ENCODE assay signal across 13 cellular contexts in the genomic region with DNA sequence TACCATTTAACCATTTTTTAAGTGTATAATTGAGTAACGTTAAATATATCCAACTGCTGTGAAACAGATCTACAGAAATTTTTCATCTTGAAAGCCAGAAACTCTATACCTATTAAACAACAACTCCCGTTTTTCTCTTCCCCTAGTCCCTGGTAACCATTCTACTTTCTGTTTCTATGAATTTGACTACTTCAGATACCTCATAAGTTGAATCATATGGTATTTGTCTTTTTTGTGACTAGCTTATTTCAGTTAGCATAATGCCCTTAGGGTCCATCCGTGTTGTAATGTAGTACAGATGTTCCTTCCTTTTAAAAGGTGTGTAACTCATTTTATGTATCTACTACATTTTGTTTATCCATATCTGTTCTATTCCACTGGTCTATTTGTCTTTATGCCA. TPM values are rescaled to one million over a fixed set of nuclear protein-coding genes. Genes with fewer than 3 reads are reported as not detected.
DNase-seq lines count a peak whose midpoint lies in the region; ATAC-seq, FAIRE-seq and TF ChIP-seq lines count a peak whose summit lies in the region.
"Had no signal": no experiment of that assay in that cellular context is flagged by ENCODE, and none has a peak within 500 bp of the region (broad histone marks: within the 10 kb centered on the region; RNA-seq: fewer than 3 reads in every experiment).

No MANE protein-coding gene starts in this region.

- H3K27me3 Mint-ChIP-seq in IgD-negative memory B cell, result no peaks in the 10 kb centered on the region
- H3K27me3 Mint-ChIP-seq in neural progenitor cell (ENCODE audit: insufficient read depth, low read depth), result peaks cover 2% of the 10 kb centered on the region

- dilution Hi-C loops in keratinocyte (cut with MboI; ENCODE audit: extremely low pct_ligation_motif_present, low sequenced_read_pairs), result no loop called here

- peak overlapping the region; percentile 31 for H3K4me2 ChIP-seq in keratinocyte (ENCODE audit: control insufficient read depth, extremely low read depth, insufficient read depth, low read depth, low read length)
- no peak overlapping the region for H3K4me2 ChIP-seq in neural progenitor cell

- POLR2A ChIA-PET in A673 (lab: Charles Lee; ENCODE audit: low non-redundant PET), result no interaction called here

- H3K79me2 ChIP-seq in keratinocyte (ENCODE audit: control insufficient read depth, insufficient read depth, low read length) (peaks cover 70% of the 10 kb centered on the region), neural progenitor cell (ENCODE audit: low read depth) (peaks cover 100% of the 10 kb centered on the region)

- TF ChIP-seq CTCF in keratinocyte (optimal IDR thresholded peaks at IDR 0.05 in 1 of 3, IDR thresholded peaks at IDR 0.05 in 1 of 3, conservative IDR thresholded peaks at IDR 0.05 in 1 of 3; ENCODE audit: extremely low read depth in 1 of 3, insufficient read depth in 2 of 3, low read length in 3 of 3) (no peak), A673 (conservative IDR thresholded peaks at IDR 0.05; ENCODE audit: low read depth, low read length) (no peak), neural progenitor cell (IDR thresholded peaks at IDR 0.05) (no peak)

- no peaks in the 10 kb centered on the region for H3F3A ChIP-seq in neural progenitor cell (ENCODE audit: low read depth)

- CTCF ChIA-PET in A673 (lab: Charles Lee), result no interaction called here

- H3K27ac Mint-ChIP-seq in IgD-negative memory B cell, result peak overlapping the region in 2 of 3 donors; percentile 41 to 60
- H3K27ac Mint-ChIP-seq in neural progenitor cell, result no peak overlapping the region

- H2AFZ ChIP-seq in keratinocyte (ENCODE audit: control insufficient read depth, low read length), result no peak overlapping the region
- H2AFZ ChIP-seq in neural progenitor cell (replicated peaks), result no peak overlapping the region

- peak overlapping the region in 1 of 4 donors; percentile 48 for H3K4me3 Mint-ChIP-seq in IgD-negative memory B cell
- H3K4me3 Mint-ChIP-seq in neural progenitor cell, result no peak overlapping the region

- no TSS peak for BruUV-seq in A673 (replicated peaks; lab: Mats Ljungman, UMichigan)

- H3K36me3 ChIP-seq in keratinocyte (ENCODE audit: control insufficient read depth in 2 of 2, extremely low read depth in 1 of 2, insufficient read depth in 2 of 2, low read length in 2 of 2) (no peaks in the 10 kb centered on the region), A673 (ENCODE audit: insufficient read depth, low read length, poor library complexity, severe bottlenecking) (no peaks in the 10 kb centered on the region), neural progenitor cell (no peaks in the 10 kb centered on the region)

- H3K4me1 ChIP-seq in keratinocyte (ENCODE audit: control insufficient read depth, extremely low read depth, insufficient read depth, low read length) (peaks cover 8% of the 10 kb centered on the region), A673 (ENCODE audit: insufficient read depth, low read length, poor library complexity, severe bottlenecking) (no peaks in the 10 kb centered on the region), neural progenitor cell (no peaks in the 10 kb centered on the region)

- H3K9me3 ChIP-seq in keratinocyte (ENCODE audit: control insufficient read depth, low read depth, low read length) (no peaks in the 10 kb centered on the region), A673 (ENCODE audit: low read depth, low read length, poor library complexity, severe bottlenecking) (no peaks in the 10 kb centered on the region), neural progenitor cell (ENCODE audit: low read depth) (peaks cover 10% of the 10 kb centered on the region)

- H3K4me1 Mint-ChIP-seq in IgD-negative memory B cell (peaks cover 29 to 42% (median 30%) of the 10 kb centered on the region in 3 donors), neural progenitor cell (no peaks in the 10 kb centered on the region)

- H3K27ac ChIP-seq in keratinocyte (ENCODE audit: control insufficient read depth, insufficient read depth, low read length) (peak overlapping the region; percentile 54), A673 (ENCODE audit: low read depth, low read length, poor library complexity, severe bottlenecking) (no peak overlapping the region), neural progenitor cell (no peak overlapping the region)
- H3K27ac ChIP-seq: coronary artery had no signal

- H3K4me3 ChIP-seq in keratinocyte (ENCODE audit: control insufficient read depth in 2 of 3, extremely low read depth in 1 of 3, insufficient read depth in 2 of 3, low read depth in 1 of 3, low read length in 3 of 3) (no peak overlapping the region), A673 (ENCODE audit: low read depth, low read length, poor library complexity, severe bottlenecking) (no peak overlapping the region), neural progenitor cell (no peak overlapping the region)
- H3K4me3 ChIP-seq: coronary artery had no signal

- DNase-seq in keratinocyte (ENCODE audit: low read depth, low spot score) (no peak), A673 (ENCODE audit: low spot score) (no peak), neural progenitor cell (ENCODE audit: low spot score) (no peak), HT-29 (ENCODE audit: low spot score) (no peak)
- DNase-seq in activated CD8-positive, alpha-beta memory T cell treated with anti-CD3 and anti-CD28 coated beads, Interleukin-2, amount 50 U/mL, for 48 hours, result no peak
- DNase-seq: glutamatergic neuron, midbrain, NCI-H2227 treated with DMSO at 0.1 percent for 48 hours had no signal

- no peak overlapping the region for H3K9ac ChIP-seq in keratinocyte (ENCODE audit: control insufficient read depth, extremely low read depth, insufficient read depth, low read length)
- no peak overlapping the region for H3K9ac ChIP-seq in neural progenitor cell

- no peaks in the 10 kb centered on the region for H3K27me3 ChIP-seq in keratinocyte (ENCODE audit: control insufficient read depth, extremely low read depth, insufficient read depth, low read length)
- H3K27me3 ChIP-seq in A673 (replicated peaks; ENCODE audit: insufficient read depth, low read depth, low read length, poor library complexity), result no peaks in the 10 kb centered on the region
- H3K27me3 ChIP-seq in neural progenitor cell, result no peaks in the 10 kb centered on the region

- H3K9me3 Mint-ChIP-seq in IgD-negative memory B cell (no peaks in the 10 kb centered on the region), neural progenitor cell (peaks cover 64% of the 10 kb centered on the region)

- H3K9me1 ChIP-seq in keratinocyte (ENCODE audit: control insufficient read depth, extremely low read depth, insufficient read depth, low read length), result no peaks in the 10 kb centered on the region

- H4K20me1 ChIP-seq in keratinocyte (ENCODE audit: control insufficient read depth, extremely low read depth, insufficient read depth, low read length) (no peaks in the 10 kb centered on the region), neural progenitor cell (ENCODE audit: low read depth) (peaks cover 36% of the 10 kb centered on the region)

- ATAC-seq in GM18870 (IDR thresholded peaks at IDR 0.05; ENCODE audit: unreplicated experiment) (peak; percentile 68), GM21825 (IDR thresholded peaks at IDR 0.05; ENCODE audit: unreplicated experiment) (peak; percentile 59)
- ATAC-seq: SK-N-SH treated with all-trans-retinoic acid at 6 μM for 48 hours had no signal

- H3K36me3 Mint-ChIP-seq in IgD-negative memory B cell (no peaks in the 10 kb centered on the region), neural progenitor cell (peaks cover 61% of the 10 kb centered on the region)

- intact Hi-C loops in A673 (cut with micrococcal nuclease; ENCODE audit: unreplicated experiment), result no loop called here

- peak; percentile 41 for FAIRE-seq in keratinocyte (lab: Jason Lieb, UNC)

RNA-seq across cellular contexts. Expression of a gene that starts 48.7 kb away (rescaled TPM):
- polyA plus RNA-seq in IgD-negative memory B cell (49.2 TPM), keratinocyte (24.9 to 42.9 TPM (median 26.5 TPM) in 3 replicates)
- polyA plus RNA-seq in keratinocyte (2011; ENCODE audit: low read depth), result 119 TPM
- polyA plus RNA-seq in keratinocyte (2011; cell fraction: cytosol; rRNA removed), result 16.5 and 32.0 TPM in 2 replicates
- polyA plus RNA-seq in keratinocyte (2011; cell fraction: nucleus; rRNA removed), result 24.0 and 31.4 TPM in 2 replicates
- 27.2 and 30.7 TPM in 2 replicates for polyA plus RNA-seq in keratinocyte (2012; ENCODE audit: low replicate concordance)
- 10.9 to 79.2 TPM (median 34.2 TPM) in 3 replicates for polyA minus RNA-seq in keratinocyte
- 34.5 TPM for polyA minus RNA-seq in keratinocyte (2011; cell fraction: cytosol; rRNA and poly(A)+ RNA removed)
- 32.3 and 76.1 TPM in 2 replicates for polyA minus RNA-seq in keratinocyte (2011; cell fraction: nucleus; rRNA and poly(A)+ RNA removed)
- total RNA-seq in A673 (2021) (117 and 119 TPM in 2 replicates), neural progenitor cell (ENCODE audit: low replicate concordance) (102 and 132 TPM in 2 replicates)
- total RNA-seq in HT-29 (2014; rRNA removed; shearing (Covaris generic)), result 38.7 and 44.7 TPM in 2 replicates
